Comparison of ENCODE assay signal across 8 cellular contexts in the genomic region with DNA sequence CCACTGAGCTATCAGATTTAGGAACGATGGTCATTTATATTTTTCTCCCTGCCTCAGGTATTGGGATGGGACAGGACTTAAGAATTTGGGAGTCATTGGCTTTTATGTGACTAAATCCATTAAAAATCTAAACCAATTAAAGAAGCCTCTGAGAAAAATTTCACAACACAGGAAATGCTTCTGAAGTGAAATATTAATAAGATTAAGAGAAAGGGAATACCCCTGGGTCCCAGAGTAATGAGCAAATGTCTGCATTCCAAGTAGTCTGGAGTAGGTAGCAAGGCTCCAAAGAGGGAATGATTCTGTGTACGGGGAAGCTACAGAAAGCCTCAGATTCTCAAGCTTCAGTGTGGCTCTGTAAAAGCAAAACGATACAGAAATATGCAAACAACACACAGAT. TPM values are rescaled to one million over a fixed set of nuclear protein-coding genes. Genes with fewer than 3 reads are reported as not detected.
DNase-seq lines count a peak whose midpoint lies in the region; ATAC-seq and TF ChIP-seq lines count a peak whose summit lies in the region.

No MANE protein-coding gene starts in this region.

- H3K4me1 Mint-ChIP-seq in T-helper 1 cell treated with Interleukin-12 subunit alpha and Interleukin-12 subunit beta and Interleukin-4 antibody, amounts not matched to agents 30 μg/mL and 1 μg/mL, for 36 hours (ENCODE audit: low read depth), result peaks cover 22% of the 10 kb centered on the region
- H3K4me1 Mint-ChIP-seq in activated CD8-positive, alpha-beta T cell treated with anti-CD3 and anti-CD28 coated beads for 36 hours (ENCODE audit: low read depth), result peaks cover 26% of the 10 kb centered on the region

- H3K4me3 ChIP-seq in iPS-20b (ENCODE audit: low read length) (peak overlapping the region; percentile 83), suprapubic skin (peak overlapping the region; percentile 86)

- H3K27me3 ChIP-seq in iPS-20b (ENCODE audit: insufficient read depth, low read length) (peaks cover 10% of the 10 kb centered on the region), suprapubic skin (peaks cover 5% of the 10 kb centered on the region)

- H3K27ac ChIP-seq in iPS-20b (ENCODE audit: low read length), result peak overlapping the region; percentile 55
- no peak overlapping the region for H3K27ac ChIP-seq in suprapubic skin

- ATAC-seq in activated CD8-positive, alpha-beta T cell treated with anti-CD3 and anti-CD28 coated beads for 36 hours, result no peak
- no peak for ATAC-seq in GM21737 (IDR thresholded peaks at IDR 0.05; ENCODE audit: unreplicated experiment)

- H3K9me3 ChIP-seq in iPS-20b (ENCODE audit: insufficient read depth, low read depth, low read length), result no peaks in the 10 kb centered on the region
- H3K9me3 ChIP-seq in suprapubic skin, result no peaks in the 10 kb centered on the region

- H3K36me3 ChIP-seq in iPS-20b (ENCODE audit: insufficient read depth, low read depth, low read length), result peaks cover 12% of the 10 kb centered on the region
- H3K36me3 ChIP-seq in suprapubic skin, result peaks cover 8% of the 10 kb centered on the region

- H3K4me1 ChIP-seq in iPS-20b (ENCODE audit: insufficient read depth, low read length) (peaks cover 13% of the 10 kb centered on the region; the same call in 1 of the 2 replicates), suprapubic skin (peaks cover 17% of the 10 kb centered on the region)

- 19% methylated on average over 3 of the region's 3 CpGs for WGBS in suprapubic skin

- no peak for TF ChIP-seq EP300 in suprapubic skin (IDR thresholded peaks at IDR 0.05)

- no peak for DNase-seq in T-helper 1 cell
- no peak for DNase-seq in activated CD8-positive, alpha-beta T cell treated with anti-CD3 and anti-CD28 coated beads for 36 hours
- no peak for DNase-seq in suprapubic skin (ENCODE audit: low spot score in 2 of 2)
- DNase-seq in DMS153 treated with DMSO at 0.1 percent for 48 hours (lab: John Stamatoyannopoulos, UW; ENCODE audit: unreplicated experiment), result no peak
- DNase-seq in activated naive CD4-positive, alpha-beta T cell treated with Interleukin-2 at 50 U/mL for 16 hours, result no peak

- peak overlapping the region; percentile 99 for H3K4me3 Mint-ChIP-seq in T-helper 1 cell treated with Interleukin-12 subunit alpha and Interleukin-12 subunit beta and Interleukin-4 antibody, amounts not matched to agents 30 μg/mL and 1 μg/mL, for 36 hours
- peak overlapping the region; percentile 99 for H3K4me3 Mint-ChIP-seq in activated CD8-positive, alpha-beta T cell treated with anti-CD3 and anti-CD28 coated beads for 36 hours

- intact Hi-C loops in activated CD8-positive, alpha-beta T cell treated with anti-CD3 and anti-CD28 coated beads for 36 hours (cut with micrococcal nuclease), result no loop called here

- peak overlapping the region; percentile 87 for H3K27ac Mint-ChIP-seq in T-helper 1 cell treated with Interleukin-12 subunit alpha and Interleukin-12 subunit beta and Interleukin-4 antibody, amounts not matched to agents 30 μg/mL and 1 μg/mL, for 36 hours
- H3K27ac Mint-ChIP-seq in activated CD8-positive, alpha-beta T cell treated with anti-CD3 and anti-CD28 coated beads for 36 hours, result peak overlapping the region; percentile 86

- H3K27me3 Mint-ChIP-seq in T-helper 1 cell treated with Interleukin-12 subunit alpha and Interleukin-12 subunit beta and Interleukin-4 antibody, amounts not matched to agents 30 μg/mL and 1 μg/mL, for 36 hours (ENCODE audit: low read depth), result peaks cover 7% of the 10 kb centered on the region
- peaks cover 3% of the 10 kb centered on the region for H3K27me3 Mint-ChIP-seq in activated CD8-positive, alpha-beta T cell treated with anti-CD3 and anti-CD28 coated beads for 36 hours

- H3K9me3 Mint-ChIP-seq in T-helper 1 cell treated with Interleukin-12 subunit alpha and Interleukin-12 subunit beta and Interleukin-4 antibody, amounts not matched to agents 30 μg/mL and 1 μg/mL, for 36 hours, result no peaks in the 10 kb centered on the region
- H3K9me3 Mint-ChIP-seq in activated CD8-positive, alpha-beta T cell treated with anti-CD3 and anti-CD28 coated beads for 36 hours, result no peaks in the 10 kb centered on the region

- H3K36me3 Mint-ChIP-seq in T-helper 1 cell treated with Interleukin-12 subunit alpha and Interleukin-12 subunit beta and Interleukin-4 antibody, amounts not matched to agents 30 μg/mL and 1 μg/mL, for 36 hours (ENCODE audit: low read depth), result peaks cover 2% of the 10 kb centered on the region
- H3K36me3 Mint-ChIP-seq in activated CD8-positive, alpha-beta T cell treated with anti-CD3 and anti-CD28 coated beads for 36 hours (ENCODE audit: low read depth), result peaks cover 2% of the 10 kb centered on the region

- H3K9ac ChIP-seq in iPS-20b (ENCODE audit: low read depth, low read length), result peak overlapping the region; percentile 91; the same call in 1 of the 2 replicates

- POLR2A ChIA-PET in activated CD8-positive, alpha-beta T cell treated with anti-CD3 and anti-CD28 coated beads for 36 hours (lab: Charles Lee), result interaction anchor here (1.2 to 1.4 kb wide), 2 partner anchors 11 to 20 kb away, joined by 3 read pairs; no protein-coding TSS in a partner anchor

- CTCF ChIA-PET in activated CD8-positive, alpha-beta T cell treated with anti-CD3 and anti-CD28 coated beads for 36 hours (lab: Charles Lee), result interaction anchor here (1.8 to 2.9 kb wide), 3 partner anchors 20 to 216 kb away, joined by 4 to 17 read pairs (median 7); no protein-coding TSS in a partner anchor

- TF ChIP-seq POLR2A in suprapubic skin (IDR thresholded peaks at IDR 0.05), result no peak

- no peak for TF ChIP-seq CTCF in activated CD8-positive, alpha-beta T cell treated with anti-CD3 and anti-CD28 coated beads for 36 hours (IDR thresholded peaks at IDR 0.05)
- TF ChIP-seq CTCF in suprapubic skin (IDR thresholded peaks at IDR 0.05), result no peak

RNA-seq across cellular contexts. Expression of a gene that starts 0.7 kb away (rescaled TPM):
- 10 to 100 TPM; 49.2 to 49.3 TPM for total RNA-seq in activated CD8-positive, alpha-beta T cell treated with anti-CD3 and anti-CD28 coated beads for 36 hours
- total RNA-seq in suprapubic skin, result 10 to 100 TPM; 38.1 to 76.0 (median 42.1) TPM

RNA-seq across cellular contexts. Expression of a gene that starts 40.6 kb away (rescaled TPM):
- 1 to 10 TPM; 5.5 to 5.7 TPM for total RNA-seq in activated CD8-positive, alpha-beta T cell treated with anti-CD3 and anti-CD28 coated beads for 36 hours
- total RNA-seq in suprapubic skin, result 1 to 10 TPM; 3.6 to 8.7 (median 4.7) TPM
